ENCODE assay signal across 2 cellular contexts in genomic region chr15:43268111-43269105, GRCh38.
TF ChIP-seq lines count a peak whose summit lies in the region.

No MANE protein-coding gene starts in this region.

TF ChIP-seq in Ishikawa, 13 proteins besides CTCF, POLR2A, EP300 and RAD21:
- peak; percentile 73 for TF ChIP-seq REST (IDR thresholded peaks at IDR 0.05; ENCODE audit: low read depth)
- TF ChIP-seq TCF12 (IDR thresholded peaks at IDR 0.05; ENCODE audit: low read depth): no peak

TF ChIP-seq in GM12878, 131 proteins besides CTCF, POLR2A, EP300 and RAD21:
- TF ChIP-seq IRF4 (IDR thresholded peaks at IDR 0.05; ENCODE audit: low read depth, low read length) (no peak), REST (IDR thresholded peaks at IDR 0.05; ENCODE audit: low read depth, low read length) (no peak), ZBTB33 (IDR thresholded peaks at IDR 0.05) (0 out of 2 replicates have a peak, but pooled peaks have one; percentile 26), TCF12 (IDR thresholded peaks at IDR 0.05; ENCODE audit: low read depth, low read length) (no peak), KDM1A (IDR thresholded peaks at IDR 0.05; ENCODE audit: borderline replicate concordance) (no peak), CHD4 (IDR thresholded peaks at IDR 0.05) (no peak), MLLT1 (IDR thresholded peaks at IDR 0.05) (peak; percentile 30; the same call in 1 of the 2 replicates), E2F4 (IDR thresholded peaks at IDR 0.05; ENCODE audit: low read depth, low read length) (no peak), SIX5 (IDR thresholded peaks at IDR 0.05; ENCODE audit: low read depth, low read length, severe bottlenecking) (no peak), NBN (IDR thresholded peaks at IDR 0.05) (0 out of 2 replicates have a peak, but pooled peaks have one; percentile 63), BHLHE40 (IDR thresholded peaks at IDR 0.05; ENCODE audit: borderline replicate concordance in 1 of 2, low read depth in 2 of 2, low read length in 1 of 2) (peak in 1 of 2 experiments; percentile 19; a peak in 1 of 4 replicates), SMAD5 (IDR thresholded peaks at IDR 0.05; ENCODE audit: low read depth) (no peak), TCF7 (IDR thresholded peaks at IDR 0.05; ENCODE audit: borderline replicate concordance) (no peak), E4F1 (IDR thresholded peaks at IDR 0.05; ENCODE audit: borderline replicate concordance, partially characterized antibody) (no peak), TARDBP (IDR thresholded peaks at IDR 0.05; ENCODE audit: borderline replicate concordance) (no peak), YY1 (IDR thresholded peaks at IDR 0.05; ENCODE audit: low read depth, low read length) (peak; percentile 43; the same call in 1 of the 2 replicates), FOXM1 (IDR thresholded peaks at IDR 0.05; ENCODE audit: low read depth, low read length) (no peak), SMC3 (IDR thresholded peaks at IDR 0.05; ENCODE audit: borderline replicate concordance, low read length) (peak; percentile 95), TBL1XR1 (IDR thresholded peaks at IDR 0.05; ENCODE audit: low read depth, low read length) (no peak), RCOR1 (conservative IDR thresholded peaks at IDR 0.05; ENCODE audit: low read depth, low read length) (no peak), CBX5 (IDR thresholded peaks at IDR 0.05; ENCODE audit: low read depth) (no peak), CEBPZ (IDR thresholded peaks at IDR 0.05; ENCODE audit: low read depth, low read length) (no peak)
